Comparison of ENCODE assay signal across 27 cellular contexts in genomic region chr14:104562606-104563005, GRCh38. TPM values are rescaled to one million over a fixed set of nuclear protein-coding genes. Genes with fewer than 3 reads are reported as not detected.
"Had no signal": no experiment of that assay in that cellular context is flagged by ENCODE, and none has a peak within 500 bp of the region (broad histone marks: within the 10 kb centered on the region; RNA-seq: fewer than 3 reads in every experiment).

No MANE protein-coding gene starts in this region.

- H3K4me3 ChIP-seq: heart right ventricle, mucosa of descending colon, right lobe of liver, spleen, stomach, thoracic aorta, transverse colon had no signal

- H3K36me3 Mint-ChIP-seq: naive thymus-derived CD8-positive, alpha-beta T cell; stimulated activated naive B cell treated with anti-CD40 and anti-IgM and Interleukin-4, amounts not matched to agents 10 μg/mL and 1 μg/mL and 100 μg/mL, for 72 hours had no signal

- H3K9me3 Mint-ChIP-seq: central memory CD8-positive, alpha-beta T cell; naive thymus-derived CD8-positive, alpha-beta T cell; stimulated activated naive B cell treated with anti-CD40 and anti-IgM and Interleukin-4, amounts not matched to agents 10 μg/mL and 1 μg/mL and 100 μg/mL, for 72 hours had no signal

- H3K4me3 Mint-ChIP-seq: central memory CD8-positive, alpha-beta T cell; naive thymus-derived CD8-positive, alpha-beta T cell; stimulated activated naive B cell treated with anti-CD40 and anti-IgM and Interleukin-4, amounts not matched to agents 10 μg/mL and 1 μg/mL and 100 μg/mL, for 72 hours had no signal

- H3K27ac Mint-ChIP-seq: stimulated activated naive B cell treated with anti-CD40 and anti-IgM and Interleukin-4, amounts not matched to agents 10 μg/mL and 1 μg/mL and 100 μg/mL, for 72 hours had no signal

- FAIRE-seq: endometrium, frontal cortex had no signal

- H3K36me3 ChIP-seq: heart right ventricle, right lobe of liver, spleen, stomach, thoracic aorta, transverse colon had no signal

- DNase-seq: effector memory CD4-positive, alpha-beta T cell; islet precursor cell; left colon; mammary epithelial cell; spleen; stimulated activated CD4-positive, alpha-beta T cell treated with anti-CD3 and anti-CD28 coated beads, Interleukin-15, amount 100 ng/mL, for 24 hours; stimulated activated CD4-positive, alpha-beta T cell treated with anti-CD3 and anti-CD28 coated beads, Interleukin-1b, Interleukin-23, amount 100 ng/mL, for 48 hours; stimulated activated CD4-positive, alpha-beta T cell treated with anti-CD3 and anti-CD28 coated beads, Interleukin-4, amount 100 ng/mL, for 24 hours; stimulated activated naive B cell treated with anti-CD40 and anti-IgM and Interleukin-4, amounts not matched to agents 10 μg/mL and 1 μg/mL and 100 μg/mL, for 72 hours; stomach; substantia nigra; transverse colon had no signal

- ATAC-seq: esophagus mucosa; mucosa of descending colon; naive thymus-derived CD8-positive, alpha-beta T cell had no signal

- H3K27ac ChIP-seq: heart right ventricle, right lobe of liver, stomach, thoracic aorta, transverse colon had no signal

- H3K4me1 ChIP-seq: right lobe of liver had no signal

- H3K9me3 ChIP-seq: heart right ventricle, mucosa of descending colon, right lobe of liver, spleen, stomach, thoracic aorta, transverse colon had no signal

RNA-seq across cellular contexts. Expression of gene C14orf180, which starts 17.0 kb away (rescaled TPM):
- total RNA-seq: esophagus mucosa; fibroblast of lung; frontal cortex; glomerular endothelial cell; mammary epithelial cell; naive thymus-derived CD8-positive, alpha-beta T cell; osteocyte had no signal
- polyA plus RNA-seq: fibroblast of lung; mammary epithelial cell; naive thymus-derived CD8-positive, alpha-beta T cell; neural cell had no signal

RNA-seq across cellular contexts. Expression of gene TMEM179, which starts 42.0 kb away (rescaled TPM):
- total RNA-seq: esophagus mucosa; lower leg skin; mesenteric fat pad; naive thymus-derived CD8-positive, alpha-beta T cell; osteocyte; spleen; thoracic aorta had no signal
- polyA plus RNA-seq: mammary epithelial cell; naive thymus-derived CD8-positive, alpha-beta T cell had no signal
